In genomic region chr16:2603165-2604015, GRCh38 we compare ENCODE assay signal across 1 cellular context.
TF ChIP-seq lines count a peak whose summit lies in the region.

No MANE protein-coding gene starts in this region.

TF ChIP-seq in HepG2, 621 proteins besides CTCF, POLR2A, EP300 and RAD21 (continued from another document and continues in another):
- peak; percentile 87; the same call in 1 of the 2 replicates for TF ChIP-seq ZSCAN9 (CRISPR knock-in tag; IDR thresholded peaks at IDR 0.05; ENCODE audit: borderline replicate concordance)
- peak; percentile 90; the same call in 1 of the 2 replicates for TF ChIP-seq ZNF607 (CRISPR knock-in tag; IDR thresholded peaks at IDR 0.05; ENCODE audit: borderline replicate concordance)
- 0 out of 2 replicates have a peak, but pooled peaks have one; percentile 11 for TF ChIP-seq ATRX (CRISPR knock-in tag; IDR thresholded peaks at IDR 0.05; ENCODE audit: borderline replicate concordance)
- TF ChIP-seq BHLHE40 (IDR thresholded peaks at IDR 0.05; ENCODE audit: low read length) = no peak; the same call in 1 of the 2 replicates
- TF ChIP-seq RXRB (CRISPR knock-in tag; IDR thresholded peaks at IDR 0.05; ENCODE audit: borderline replicate concordance) = peak; percentile 84
- no peak; the same call in 1 of the 2 replicates for TF ChIP-seq ZBTB14 (CRISPR knock-in tag; IDR thresholded peaks at IDR 0.05)
- peak; percentile 64; the same call in 1 of the 2 replicates for TF ChIP-seq ZNF20 (CRISPR knock-in tag; IDR thresholded peaks at IDR 0.05)
- peak; percentile 76; the same call in 1 of the 2 replicates for TF ChIP-seq ZZZ3 (CRISPR knock-in tag; IDR thresholded peaks at IDR 0.05; ENCODE audit: borderline replicate concordance)
- TF ChIP-seq PAWR (CRISPR knock-in tag; IDR thresholded peaks at IDR 0.05; ENCODE audit: borderline replicate concordance) = 0 out of 2 replicates have a peak, but pooled peaks have one; percentile 57
- peak; percentile 89 for TF ChIP-seq ZNF687 (CRISPR knock-in tag; IDR thresholded peaks at IDR 0.05)
- peak; percentile 53; the same call in 1 of the 2 replicates for TF ChIP-seq ZFP90 (CRISPR knock-in tag; IDR thresholded peaks at IDR 0.05; ENCODE audit: borderline replicate concordance)
- TF ChIP-seq MYNN (CRISPR knock-in tag; IDR thresholded peaks at IDR 0.05; ENCODE audit: low read depth) = no peak
- TF ChIP-seq ZNF639 (CRISPR knock-in tag; conservative IDR thresholded peaks at IDR 0.05) = peak; percentile 90; the same call in 1 of the 2 replicates
- TF ChIP-seq SIN3A (IDR thresholded peaks at IDR 0.05; ENCODE audit: borderline replicate concordance, low read depth, low read length) = peak; percentile 94
- no peak for TF ChIP-seq ZNF660 (CRISPR knock-in tag; IDR thresholded peaks at IDR 0.05; ENCODE audit: borderline replicate concordance, low read depth)
- peak; percentile 26; the same call in 1 of the 2 replicates for TF ChIP-seq ELK4 (CRISPR knock-in tag; IDR thresholded peaks at IDR 0.05; ENCODE audit: borderline replicate concordance)
- no peak for TF ChIP-seq HOXA7 (CRISPR knock-in tag; IDR thresholded peaks at IDR 0.05)
- TF ChIP-seq ZNF30 (CRISPR knock-in tag; IDR thresholded peaks at IDR 0.05) = no peak
- TF ChIP-seq ZBTB40 (IDR thresholded peaks at IDR 0.05) = peak; percentile 98
- TF ChIP-seq ZBTB40 (CRISPR knock-in tag; IDR thresholded peaks at IDR 0.05) = peak; percentile 91
- no peak for TF ChIP-seq RFX1 (IDR thresholded peaks at IDR 0.05)
- TF ChIP-seq RFXANK (CRISPR knock-in tag; IDR thresholded peaks at IDR 0.05) = no peak
- no peak for TF ChIP-seq FLYWCH1 (CRISPR knock-in tag; IDR thresholded peaks at IDR 0.05)
- peak; percentile 96 for TF ChIP-seq KMT2B (CRISPR knock-in tag; IDR thresholded peaks at IDR 0.05)
- no peak; the same call in 1 of the 2 replicates for TF ChIP-seq ZNF12 (CRISPR knock-in tag; IDR thresholded peaks at IDR 0.05)
- TF ChIP-seq ZNF362 (CRISPR knock-in tag; IDR thresholded peaks at IDR 0.05; ENCODE audit: borderline replicate concordance) = peak; percentile 68; the same call in 1 of the 2 replicates
- 0 out of 2 replicates have a peak, but pooled peaks have one; percentile 34 for TF ChIP-seq GZF1 (CRISPR knock-in tag; IDR thresholded peaks at IDR 0.05)
- no peak for TF ChIP-seq GLMP (CRISPR knock-in tag; IDR thresholded peaks at IDR 0.05; ENCODE audit: borderline replicate concordance)
- peak; percentile 80 for TF ChIP-seq KLF11 (CRISPR knock-in tag; IDR thresholded peaks at IDR 0.05)
